In the genomic region with DNA sequence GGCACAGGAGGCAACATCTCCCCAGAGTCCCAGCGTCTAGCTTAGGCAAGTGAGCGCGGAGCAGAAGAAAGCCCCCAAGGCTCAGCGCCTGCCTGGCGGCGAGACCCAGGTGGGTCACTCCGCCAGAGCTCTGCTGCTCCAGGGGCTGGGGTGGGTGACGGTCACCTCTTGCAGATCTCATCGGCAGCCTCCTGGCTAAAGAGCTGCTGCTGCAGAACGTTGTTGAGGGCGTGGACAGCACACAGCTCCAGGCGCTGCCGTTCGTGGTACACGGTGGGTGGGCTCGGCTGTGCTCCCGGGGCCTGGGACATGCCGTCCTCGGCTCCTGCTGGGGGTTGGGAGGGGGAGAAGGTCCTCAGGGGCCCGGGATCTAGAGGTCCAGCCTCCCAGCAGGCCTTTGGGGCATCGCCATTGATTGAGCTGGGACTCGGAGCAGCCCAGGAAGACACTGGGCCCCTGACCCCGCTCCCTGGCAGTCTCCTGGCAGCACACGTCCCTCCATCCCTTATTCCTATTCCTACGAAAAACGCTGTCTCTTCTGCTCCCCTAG, we compare ENCODE assay signal across 8 cellular contexts. TPM values are rescaled to one million over a fixed set of nuclear protein-coding genes. Genes with fewer than 3 reads are reported as not detected.
DNase-seq lines count a peak whose midpoint lies in the region; ATAC-seq and TF ChIP-seq lines count a peak whose summit lies in the region.

No MANE protein-coding gene starts in this region.

- H3K4me1 Mint-ChIP-seq in stimulated activated naive CD8-positive, alpha-beta T cell treated with anti-CD3 and anti-CD28 coated beads, Interleukin-15, Interleukin-2, amounts not matched to agents 100 ng/mL and 50 ng/mL, for 24 hours (ENCODE audit: low read depth), result peaks cover 20% of the 10 kb centered on the region
- H3K4me1 Mint-ChIP-seq in chondrocyte (ENCODE audit: low read depth), result peaks cover 25% of the 10 kb centered on the region

- H3K4me1 ChIP-seq in mucosa of descending colon (ENCODE audit: low read depth), result peaks cover 5% of the 10 kb centered on the region

- no peaks in the 10 kb centered on the region for H3K36me3 Mint-ChIP-seq in stimulated activated naive CD8-positive, alpha-beta T cell treated with anti-CD3 and anti-CD28 coated beads, Interleukin-15, Interleukin-2, amounts not matched to agents 100 ng/mL and 50 ng/mL, for 24 hours (ENCODE audit: low read depth)
- peaks cover 1% of the 10 kb centered on the region for H3K36me3 Mint-ChIP-seq in chondrocyte (ENCODE audit: low read depth)

- H3K4me3 ChIP-seq in mucosa of descending colon, result peak overlapping the region; percentile 36

- TF ChIP-seq CTCF in chondrocyte (IDR thresholded peaks at IDR 0.05) (no peak), mucosa of descending colon (IDR thresholded peaks at IDR 0.05) (no peak)

- intact Hi-C loops in mucosa of descending colon (cut with DNase I, micrococcal nuclease), result no loop called here

- peak overlapping the region; percentile 93 for H3K4me3 Mint-ChIP-seq in stimulated activated naive CD8-positive, alpha-beta T cell treated with anti-CD3 and anti-CD28 coated beads, Interleukin-15, Interleukin-2, amounts not matched to agents 100 ng/mL and 50 ng/mL, for 24 hours
- peak overlapping the region; percentile 95 for H3K4me3 Mint-ChIP-seq in chondrocyte (ENCODE audit: unreplicated experiment)

- no peak for DNase-seq in stimulated activated naive CD8-positive, alpha-beta T cell treated with anti-CD3 and anti-CD28 coated beads, Interleukin-15, Interleukin-2, amounts not matched to agents 100 U/mL and 50 U/mL, for 24 hours
- peak; percentile 92 for DNase-seq in chondrocyte (ENCODE audit: low spot score)
- DNase-seq in mucosa of descending colon, result peak; percentile 27 to 66 (median 56)
- no peak for DNase-seq in cerebellum (ENCODE audit: low spot score)
- no peak for DNase-seq in activated gamma-delta T cell (lab: John Stamatoyannopoulos, UW)

- H3K36me3 ChIP-seq in mucosa of descending colon (ENCODE audit: low read depth), result peaks cover 3% of the 10 kb centered on the region

- H3K27ac Mint-ChIP-seq in stimulated activated naive CD8-positive, alpha-beta T cell treated with anti-CD3 and anti-CD28 coated beads, Interleukin-15, Interleukin-2, amounts not matched to agents 100 ng/mL and 50 ng/mL, for 24 hours, result peak overlapping the region; percentile 93
- H3K27ac Mint-ChIP-seq in chondrocyte (ENCODE audit: unreplicated experiment), result peak overlapping the region; percentile 99

- no peaks in the 10 kb centered on the region for H3K9me3 Mint-ChIP-seq in stimulated activated naive CD8-positive, alpha-beta T cell treated with anti-CD3 and anti-CD28 coated beads, Interleukin-15, Interleukin-2, amounts not matched to agents 100 ng/mL and 50 ng/mL, for 24 hours
- no peaks in the 10 kb centered on the region for H3K9me3 Mint-ChIP-seq in chondrocyte (ENCODE audit: low read depth)

- no peak for ATAC-seq in stimulated activated naive CD8-positive, alpha-beta T cell treated with anti-CD3 and anti-CD28 coated beads, Interleukin-15, Interleukin-2, amounts not matched to agents 100 U/mL and 50 U/mL, for 24 hours
- ATAC-seq in mucosa of descending colon (no peak), HG03196 (IDR thresholded peaks at IDR 0.05; ENCODE audit: unreplicated experiment) (no peak), HG03565 (IDR thresholded peaks at IDR 0.05; ENCODE audit: unreplicated experiment) (no peak)

- no peaks in the 10 kb centered on the region for H3K27me3 Mint-ChIP-seq in stimulated activated naive CD8-positive, alpha-beta T cell treated with anti-CD3 and anti-CD28 coated beads, Interleukin-15, Interleukin-2, amounts not matched to agents 100 ng/mL and 50 ng/mL, for 24 hours
- H3K27me3 Mint-ChIP-seq in chondrocyte (ENCODE audit: low read depth), result no peaks in the 10 kb centered on the region

- no peaks in the 10 kb centered on the region for H3K9me3 ChIP-seq in mucosa of descending colon

RNA-seq across cellular contexts. Expression of gene JOSD2, which starts 0.8 kb away (rescaled TPM):
- total RNA-seq in chondrocyte (42.5 to 44.7 TPM (median 43.1 TPM) in 3 replicates), mucosa of descending colon (10 to 100 TPM; 33.4 to 41.2 (median 37.2) TPM), cerebellum (3.2 TPM)

RNA-seq across cellular contexts. Expression of gene ASPDH, which starts 3.5 kb away (rescaled TPM):
- total RNA-seq in chondrocyte (not detected in 3 replicates), mucosa of descending colon (not detected), cerebellum (2.1 TPM)

RNA-seq across cellular contexts. Expression of gene GARIN5A, which starts 33.5 kb away (rescaled TPM):
- total RNA-seq in chondrocyte (1.7 to 2.1 TPM (median 1.9 TPM) in 3 replicates), mucosa of descending colon (1 to 10 TPM; 1.7 to 3.0 (median 2.6) TPM), cerebellum (2.4 TPM)

RNA-seq across cellular contexts. Expression of gene EMC10, which starts 33.9 kb away (rescaled TPM):
- total RNA-seq in chondrocyte (132 to 144 TPM (median 144 TPM) in 3 replicates), mucosa of descending colon (100 to 1,000 TPM in 2 of 3 donors, 10 to 100 TPM in 1; 79.6 to 121 (median 108) TPM), cerebellum (42.2 TPM)

RNA-seq across cellular contexts. Expression of gene LRRC4B, which starts 58.0 kb away (rescaled TPM):
- total RNA-seq in chondrocyte (0.31 to 1.2 TPM (median 0.52 TPM) in 3 replicates), mucosa of descending colon (1 to 10 TPM in 2 of 3 donors, under 1 TPM in 1; 0.52 to 4.8 (median 1.3) TPM), cerebellum (70.5 TPM)

Comparison
In these comparisons a context has a peak if more than half of its experiments do, and no peak if none do; other contexts are left out.
1. DNase-seq: peak in chondrocyte (single experiment) and mucosa of descending colon (3 of 3); none in stimulated activated naive CD8-positive, alpha-beta T cell treated with anti-CD3 and anti-CD28 coated beads, Interleukin-15, Interleukin-2, amounts not matched to agents 100 U/mL and 50 U/mL, for 24 hours (single experiment), cerebellum (single experiment) and activated gamma-delta T cell (single experiment).